In the genomic region with DNA sequence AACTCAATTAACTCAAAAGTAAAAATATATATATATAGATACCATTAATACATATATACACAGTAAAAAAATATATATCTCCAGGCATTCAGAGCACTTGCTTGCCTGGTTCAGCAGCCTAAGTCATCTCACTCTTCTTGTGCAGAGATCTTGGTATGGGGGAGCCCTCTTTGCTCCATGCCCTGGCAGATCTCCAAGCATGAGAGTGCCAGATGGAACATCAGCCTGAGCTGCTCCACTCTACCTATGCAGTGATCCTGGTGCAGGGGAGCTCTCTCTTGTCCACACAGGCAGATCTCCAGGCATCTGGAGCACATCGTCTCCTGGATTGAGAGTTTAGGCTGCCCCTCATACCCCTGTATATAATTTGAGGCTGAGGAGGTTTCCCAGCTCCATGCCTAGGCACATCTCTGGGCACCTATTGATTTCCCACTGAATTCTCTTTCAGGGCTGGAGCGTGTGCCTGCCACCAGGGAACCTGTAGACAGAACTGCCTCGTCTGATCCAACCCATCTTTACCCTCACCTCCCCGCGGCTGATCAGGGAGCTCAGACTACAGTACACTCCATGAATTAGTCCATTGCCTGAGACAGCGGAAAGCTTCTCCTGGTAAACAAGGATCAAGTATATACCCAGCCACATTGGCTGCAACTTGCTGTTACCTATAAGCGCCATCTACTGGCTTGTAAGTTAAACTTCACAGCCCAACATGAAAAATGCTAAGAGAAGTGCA, we compare ENCODE assay signal across 8 cellular contexts.
DNase-seq lines count a peak whose midpoint lies in the region; ATAC-seq and TF ChIP-seq lines count a peak whose summit lies in the region.

No MANE protein-coding gene starts in this region.

- H3K27ac ChIP-seq in heart right ventricle (no peak overlapping the region), testis (no peak overlapping the region)

- H3K9me3 ChIP-seq in heart right ventricle (peaks cover 0 to 29% (median 14%) of the 10 kb centered on the region in 11 donors), testis (no peaks in the 10 kb centered on the region)

- peaks cover 0 to 5% (median 0%) of the 10 kb centered on the region in 7 donors for H3K27me3 ChIP-seq in heart right ventricle
- no peaks in the 10 kb centered on the region for H3K27me3 ChIP-seq in testis

- DNase-seq in ELF-1 (ENCODE audit: low read depth, low spot score) (peak; percentile 55), Kasumi-1 (lab: John Stamatoyannopoulos, UW) (peak; percentile 53 to 64), SHP77 (lab: John Stamatoyannopoulos, UW) (peak; percentile 85 to 86), heart right ventricle (no peak), testis (peak; percentile 54), mesenteric fat pad (ENCODE audit: low spot score) (no peak)
- no peak for DNase-seq in stimulated activated CD4-positive, alpha-beta T cell treated with anti-CD3 and anti-CD28 coated beads, Interleukin-12 subunit alpha, Interleukin-12 subunit beta, amount 100 ng/mL, for 4 hours

- 24 to 28% methylated on average over 7 of the region's 7 CpGs for WGBS in heart right ventricle, 2 donors
- 16 to 22% methylated on average over 7 of the region's 7 CpGs for WGBS in testis, 2 donors

- TF ChIP-seq POLR2A in testis (IDR thresholded peaks at IDR 0.05) = no peak

- ATAC-seq in GM21529 (IDR thresholded peaks at IDR 0.05; ENCODE audit: unreplicated experiment) = peak; percentile 81
- peak in 6 of 8 donors; percentile 38 to 82 (median 60) for ATAC-seq in heart right ventricle

- H3K4me3 ChIP-seq in heart right ventricle (no peak overlapping the region), testis (no peak overlapping the region)

- H3K4me1 ChIP-seq in heart right ventricle (no peaks in the 10 kb centered on the region), testis (no peaks in the 10 kb centered on the region)

- intact Hi-C loops in heart right ventricle (cut with DNase I) (loop anchor here (1.0 to 10.0 kb wide), 6 partner anchors 586 to 616 kb away; no protein-coding TSS in a partner anchor), testis (cut with DNase I; ENCODE audit: low total_unique reads) (no loop called here)

- TF ChIP-seq CTCF in heart right ventricle (IDR thresholded peaks at IDR 0.05) (peak; percentile 32 to 75 (median 65)), testis (IDR thresholded peaks at IDR 0.05) (peak; percentile 15 to 52 (median 26))

- H3K36me3 ChIP-seq in heart right ventricle = no peaks in the 10 kb centered on the region
- H3K36me3 ChIP-seq in testis (ENCODE audit: low read depth, missing control alignments) = no peaks in the 10 kb centered on the region

Comparison
In these comparisons a context has a peak if more than half of its experiments do, and no peak if none do; other contexts are left out.
1. DNase-seq: peak in ELF-1 (single experiment), Kasumi-1 (2 of 2), SHP77 (2 of 2) and testis (single experiment); none in heart right ventricle (0 of 2), mesenteric fat pad (single experiment) and stimulated activated CD4-positive, alpha-beta T cell treated with anti-CD3 and anti-CD28 coated beads, Interleukin-12 subunit alpha, Interleukin-12 subunit beta, amount 100 ng/mL, for 4 hours (single experiment).